8 cellular contexts compared by ENCODE assay signal in genomic region chr10:102431452-102432124, GRCh38. TPM values are rescaled to one million over a fixed set of nuclear protein-coding genes. Genes with fewer than 3 reads are reported as not detected.
DNase-seq lines count a peak whose midpoint lies in the region; ATAC-seq and TF ChIP-seq lines count a peak whose summit lies in the region.

No MANE protein-coding gene starts in this region.

- H3K9ac ChIP-seq in neural cell (ENCODE audit: low read length) = peak overlapping the region; percentile 91

- H3K4me3 Mint-ChIP-seq in activated CD4-positive, alpha-beta T cell treated with anti-CD3 and anti-CD28 coated beads, Interleukin-2, amount 10 ng/mL, durations not matched to agents 7 days and 5 days = peak overlapping the region; percentile 94

- no peaks in the 10 kb centered on the region for H3K9me3 ChIP-seq in RWPE2 (ENCODE audit: severe bottlenecking)
- no peaks in the 10 kb centered on the region for H3K9me3 ChIP-seq in neural cell (ENCODE audit: low read length)

- H3K27me3 ChIP-seq in RWPE2 (ENCODE audit: insufficient read depth, poor library complexity, severe bottlenecking) = no peaks in the 10 kb centered on the region
- H3K27me3 ChIP-seq in neural cell (ENCODE audit: insufficient read depth, low read depth, low read length) = peaks cover 10% of the 10 kb centered on the region

- peaks cover 10% of the 10 kb centered on the region for H3K79me2 ChIP-seq in neural cell (replicated peaks; ENCODE audit: insufficient read depth, low read length)

- ATAC-seq in RWPE2 (ENCODE audit: low read depth) (peak; percentile 7; the same call in 1 of the 3 replicates), esophagus mucosa (peak; percentile 13), GM21529 (IDR thresholded peaks at IDR 0.05; ENCODE audit: unreplicated experiment) (no peak), GM18520 (IDR thresholded peaks at IDR 0.05; ENCODE audit: unreplicated experiment) (no peak)

- peaks cover 10% of the 10 kb centered on the region for H3K4me1 ChIP-seq in RWPE2 (ENCODE audit: insufficient read depth, poor library complexity, severe bottlenecking)

- peak overlapping the region; percentile 98 for H3K4me2 ChIP-seq in neural cell (ENCODE audit: low read length)

- H3K36me3 Mint-ChIP-seq in activated CD4-positive, alpha-beta T cell treated with anti-CD3 and anti-CD28 coated beads, Interleukin-2, amount 10 ng/mL, durations not matched to agents 7 days and 5 days (ENCODE audit: low read depth) = peaks cover 14% of the 10 kb centered on the region

- H3K4me1 Mint-ChIP-seq in activated CD4-positive, alpha-beta T cell treated with anti-CD3 and anti-CD28 coated beads, Interleukin-2, amount 10 ng/mL, durations not matched to agents 7 days and 5 days = peaks cover 47% of the 10 kb centered on the region

- TF ChIP-seq EP300 in neural cell (conservative IDR thresholded peaks at IDR 0.05; ENCODE audit: poor library complexity, severe bottlenecking) = no peak

- CTCF ChIA-PET in activated CD4-positive, alpha-beta T cell treated with anti-CD3 and anti-CD28 coated beads, Interleukin-2, amount 10 ng/mL, durations not matched to agents 7 days and 5 days (lab: Charles Lee) = interaction anchor here (1.2 to 3.1 kb wide), 9 partner anchors 10 to 260 kb away, joined by 3 to 32 read pairs (median 7); partner anchors contain the start of gene FBXL15

- POLR2A ChIA-PET in activated CD4-positive, alpha-beta T cell treated with anti-CD3 and anti-CD28 coated beads, Interleukin-2, amount 10 ng/mL, durations not matched to agents 7 days and 5 days (lab: Charles Lee) = interaction anchor here (1.0 to 1.4 kb wide), 2 partner anchors 10 to 30 kb away, joined by 3 to 4 read pairs; partner anchors contain the start of gene FBXL15

- H3K27ac ChIP-seq in RWPE2 (ENCODE audit: poor library complexity, severe bottlenecking) (peak overlapping the region; percentile 56), neural cell (ENCODE audit: low read length) (peak overlapping the region; percentile 71)

- no peaks in the 10 kb centered on the region for H3K9me3 Mint-ChIP-seq in activated CD4-positive, alpha-beta T cell treated with anti-CD3 and anti-CD28 coated beads, Interleukin-2, amount 10 ng/mL, durations not matched to agents 7 days and 5 days

- peak overlapping the region; percentile 95 for H3K27ac Mint-ChIP-seq in activated CD4-positive, alpha-beta T cell treated with anti-CD3 and anti-CD28 coated beads, Interleukin-2, amount 10 ng/mL, durations not matched to agents 7 days and 5 days

- no peaks in the 10 kb centered on the region for H4K20me1 ChIP-seq in neural cell (ENCODE audit: insufficient read depth)

- TF ChIP-seq RAD21 in neural cell (conservative IDR thresholded peaks at IDR 0.05) = no peak

- peaks cover 11% of the 10 kb centered on the region for H3K36me3 ChIP-seq in RWPE2 (ENCODE audit: low read depth)
- no peaks in the 10 kb centered on the region for H3K36me3 ChIP-seq in neural cell (ENCODE audit: insufficient read depth, low read length)

- no peak for DNase-seq in activated CD4-positive, alpha-beta T cell treated with anti-CD3 and anti-CD28 coated beads, Interleukin-2, amount 10 ng/mL, durations not matched to agents 7 days and 5 days
- no peak for DNase-seq in activated CD4-positive, alpha-beta T cell treated with anti-CD3 and anti-CD28 coated beads, Interleukin-2, amount 50 U/mL, for 48 hours
- DNase-seq in RWPE2 (ENCODE audit: low spot score) (no peak), NCI-H2107 treated with DMSO at 0.1 percent for 48 hours (lab: John Stamatoyannopoulos, UW; ENCODE audit: unreplicated experiment) (no peak)

- H2AFZ ChIP-seq in neural cell (ENCODE audit: low read depth, low read length) = peak overlapping the region; percentile 56

- H3F3A ChIP-seq in neural cell (ENCODE audit: insufficient read depth, low read length, poor library complexity, severe bottlenecking) = no peaks in the 10 kb centered on the region

- no peaks in the 10 kb centered on the region for H3K9me2 ChIP-seq in neural cell (ENCODE audit: insufficient read depth, low read length)

- no peak for TF ChIP-seq CTCF in RWPE2 (IDR thresholded peaks at IDR 0.05; ENCODE audit: poor library complexity, severe bottlenecking)
- no peak for TF ChIP-seq CTCF in neural cell (IDR thresholded peaks at IDR 0.05; ENCODE audit: poor library complexity, severe bottlenecking)

- H3K4me3 ChIP-seq in RWPE2 (ENCODE audit: severe bottlenecking) (peak overlapping the region; percentile 65), neural cell (ENCODE audit: low read length) (peak overlapping the region; percentile 91)

- no peaks in the 10 kb centered on the region for H3K27me3 Mint-ChIP-seq in activated CD4-positive, alpha-beta T cell treated with anti-CD3 and anti-CD28 coated beads, Interleukin-2, amount 10 ng/mL, durations not matched to agents 7 days and 5 days

TF ChIP-seq in neural cell, 6 proteins besides CTCF, POLR2A, EP300 and RAD21:
- TF ChIP-seq MXI1 (conservative IDR thresholded peaks at IDR 0.05; ENCODE audit: poor library complexity, severe bottlenecking) (peak; percentile 1), TAF1 (IDR thresholded peaks at IDR 0.05; ENCODE audit: low read depth) (no peak)
TF ChIP-seq in neural cell: peak in this region for 1.

RNA-seq across cellular contexts. Expression of gene CUEDC2, which starts 0.8 kb away (rescaled TPM):
- total RNA-seq in activated CD4-positive, alpha-beta T cell treated with anti-CD3 and anti-CD28 coated beads, Interleukin-2, amount 10 ng/mL, durations not matched to agents 7 days and 5 days = 10 to 100 TPM; 63.6 to 68.9 TPM
- 23.7 TPM for total RNA-seq in esophagus mucosa
- polyA plus RNA-seq in neural cell = 169 and 194 TPM in 2 replicates
- 76.2 and 79.9 TPM in 2 replicates for polyA minus RNA-seq in neural cell

RNA-seq across cellular contexts. Expression of gene FBXL15, which starts 11.0 kb away (rescaled TPM):
- 10 to 100 TPM in 1 of 2 experiments, 1 to 10 TPM in 1; 8.7 to 11.2 TPM for total RNA-seq in activated CD4-positive, alpha-beta T cell treated with anti-CD3 and anti-CD28 coated beads, Interleukin-2, amount 10 ng/mL, durations not matched to agents 7 days and 5 days
- total RNA-seq in esophagus mucosa = 9.4 TPM
- 27.5 and 37.8 TPM in 2 replicates for polyA plus RNA-seq in neural cell
- polyA minus RNA-seq in neural cell = 16.2 and 22.2 TPM in 2 replicates

RNA-seq across cellular contexts. Expression of gene PSD, which starts 13.0 kb away (rescaled TPM):
- total RNA-seq in activated CD4-positive, alpha-beta T cell treated with anti-CD3 and anti-CD28 coated beads, Interleukin-2, amount 10 ng/mL, durations not matched to agents 7 days and 5 days = 1 to 10 TPM; 1.4 to 1.6 TPM
- total RNA-seq in esophagus mucosa = 2.0 TPM
- polyA plus RNA-seq in neural cell = 68.8 and 84.3 TPM in 2 replicates
- 52.3 and 67.7 TPM in 2 replicates for polyA minus RNA-seq in neural cell

RNA-seq across cellular contexts. Expression of gene C10orf95, which starts 19.8 kb away (rescaled TPM):
- total RNA-seq in activated CD4-positive, alpha-beta T cell treated with anti-CD3 and anti-CD28 coated beads, Interleukin-2, amount 10 ng/mL, durations not matched to agents 7 days and 5 days = under 1 TPM in 1 of 2 experiments, not detected in 1; 0.17 TPM
- 1.6 TPM for total RNA-seq in esophagus mucosa
- not detected in 2 replicates for polyA plus RNA-seq in neural cell
- not detected in 2 replicates for polyA minus RNA-seq in neural cell

RNA-seq across cellular contexts. Expression of gene NFKB2, which starts 36.1 kb away (rescaled TPM):
- 10 to 100 TPM; 74.8 to 81.8 TPM for total RNA-seq in activated CD4-positive, alpha-beta T cell treated with anti-CD3 and anti-CD28 coated beads, Interleukin-2, amount 10 ng/mL, durations not matched to agents 7 days and 5 days
- 10.3 TPM for total RNA-seq in esophagus mucosa
- polyA plus RNA-seq in neural cell = 0.30 and 0.34 TPM in 2 replicates
- polyA minus RNA-seq in neural cell = 0.24 and 0.46 TPM in 2 replicates

Comparison
In these comparisons a context has a peak if more than half of its experiments do, and no peak if none do; other contexts are left out.
1. ATAC-seq: peak in RWPE2 (single experiment) and esophagus mucosa (single experiment); none in GM21529 (single experiment) and GM18520 (single experiment).